ENCODE assay signal across 2 cellular contexts in the genomic region with DNA sequence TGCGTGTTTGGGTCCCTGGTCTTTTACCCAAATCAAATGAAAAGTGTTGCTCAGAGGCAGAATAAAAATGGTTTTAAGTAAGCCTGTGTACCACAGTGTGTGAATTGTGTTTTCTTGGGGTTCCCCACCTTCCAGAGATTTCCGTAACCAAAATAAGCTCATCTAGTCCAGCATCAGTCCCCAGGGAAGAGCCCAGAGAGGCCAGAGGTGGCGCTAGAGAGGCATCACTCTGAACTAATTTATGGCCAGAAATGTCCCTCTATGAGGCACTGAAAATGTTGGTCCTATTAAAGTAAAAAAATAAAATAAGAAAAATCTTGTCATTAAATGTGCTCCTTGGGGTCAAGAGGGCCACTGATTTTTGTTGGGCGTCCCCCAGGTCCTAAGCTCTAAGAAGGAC.
TF ChIP-seq lines count a peak whose summit lies in the region.

No MANE protein-coding gene starts in this region.

TF ChIP-seq in HCT116, 20 proteins besides CTCF, POLR2A, EP300 and RAD21:
- TF ChIP-seq EGR1 (IDR thresholded peaks at IDR 0.05; ENCODE audit: low read depth) (no peak), POLR2AphosphoS5 (IDR thresholded peaks at IDR 0.05; ENCODE audit: low read depth, low read length) (no peak), SRF (IDR thresholded peaks at IDR 0.05; ENCODE audit: low read depth) (no peak), SP1 (IDR thresholded peaks at IDR 0.05; ENCODE audit: low read depth) (no peak), EZH2 (IDR thresholded peaks at IDR 0.05) (no peak), ZFX (IDR thresholded peaks at IDR 0.05) (no peak), JUND (IDR thresholded peaks at IDR 0.05) (no peak), CEBPB (IDR thresholded peaks at IDR 0.05; ENCODE audit: low read depth) (no peak), CBX3 (IDR thresholded peaks at IDR 0.05; ENCODE audit: low read depth) (no peak), EZH2phosphoT487 (IDR thresholded peaks at IDR 0.05; ENCODE audit: borderline replicate concordance) (no peak), ELF1 (IDR thresholded peaks at IDR 0.05; ENCODE audit: borderline replicate concordance, low read depth) (no peak), ZNF274 (IDR thresholded peaks at IDR 0.05; ENCODE audit: low read depth, low read length) (no peak), TCF7L2 (IDR thresholded peaks at IDR 0.05; ENCODE audit: borderline replicate concordance, extremely low read depth, insufficient read depth, insufficient read length) (no peak)
- TF ChIP-seq, protein P1, sequence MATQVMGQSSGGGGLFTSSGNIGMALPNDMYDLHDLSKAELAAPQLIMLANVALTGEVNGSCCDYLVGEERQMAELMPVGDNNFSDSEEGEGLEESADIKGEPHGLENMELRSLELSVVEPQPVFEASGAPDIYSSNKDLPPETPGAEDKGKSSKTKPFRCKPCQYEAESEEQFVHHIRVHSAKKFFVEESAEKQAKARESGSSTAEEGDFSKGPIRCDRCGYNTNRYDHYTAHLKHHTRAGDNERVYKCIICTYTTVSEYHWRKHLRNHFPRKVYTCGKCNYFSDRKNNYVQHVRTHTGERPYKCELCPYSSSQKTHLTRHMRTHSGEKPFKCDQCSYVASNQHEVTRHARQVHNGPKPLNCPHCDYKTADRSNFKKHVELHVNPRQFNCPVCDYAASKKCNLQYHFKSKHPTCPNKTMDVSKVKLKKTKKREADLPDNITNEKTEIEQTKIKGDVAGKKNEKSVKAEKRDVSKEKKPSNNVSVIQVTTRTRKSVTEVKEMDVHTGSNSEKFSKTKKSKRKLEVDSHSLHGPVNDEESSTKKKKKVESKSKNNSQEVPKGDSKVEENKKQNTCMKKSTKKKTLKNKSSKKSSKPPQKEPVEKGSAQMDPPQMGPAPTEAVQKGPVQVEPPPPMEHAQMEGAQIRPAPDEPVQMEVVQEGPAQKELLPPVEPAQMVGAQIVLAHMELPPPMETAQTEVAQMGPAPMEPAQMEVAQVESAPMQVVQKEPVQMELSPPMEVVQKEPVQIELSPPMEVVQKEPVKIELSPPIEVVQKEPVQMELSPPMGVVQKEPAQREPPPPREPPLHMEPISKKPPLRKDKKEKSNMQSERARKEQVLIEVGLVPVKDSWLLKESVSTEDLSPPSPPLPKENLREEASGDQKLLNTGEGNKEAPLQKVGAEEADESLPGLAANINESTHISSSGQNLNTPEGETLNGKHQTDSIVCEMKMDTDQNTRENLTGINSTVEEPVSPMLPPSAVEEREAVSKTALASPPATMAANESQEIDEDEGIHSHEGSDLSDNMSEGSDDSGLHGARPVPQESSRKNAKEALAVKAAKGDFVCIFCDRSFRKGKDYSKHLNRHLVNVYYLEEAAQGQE (IDR thresholded peaks at IDR 0.05; ENCODE audit: low read depth), result no peak
- TF ChIP-seq, protein P2, sequence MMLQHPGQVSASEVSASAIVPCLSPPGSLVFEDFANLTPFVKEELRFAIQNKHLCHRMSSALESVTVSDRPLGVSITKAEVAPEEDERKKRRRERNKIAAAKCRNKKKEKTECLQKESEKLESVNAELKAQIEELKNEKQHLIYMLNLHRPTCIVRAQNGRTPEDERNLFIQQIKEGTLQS (IDR thresholded peaks at IDR 0.05), result no peak
- TF ChIP-seq, protein P3, sequence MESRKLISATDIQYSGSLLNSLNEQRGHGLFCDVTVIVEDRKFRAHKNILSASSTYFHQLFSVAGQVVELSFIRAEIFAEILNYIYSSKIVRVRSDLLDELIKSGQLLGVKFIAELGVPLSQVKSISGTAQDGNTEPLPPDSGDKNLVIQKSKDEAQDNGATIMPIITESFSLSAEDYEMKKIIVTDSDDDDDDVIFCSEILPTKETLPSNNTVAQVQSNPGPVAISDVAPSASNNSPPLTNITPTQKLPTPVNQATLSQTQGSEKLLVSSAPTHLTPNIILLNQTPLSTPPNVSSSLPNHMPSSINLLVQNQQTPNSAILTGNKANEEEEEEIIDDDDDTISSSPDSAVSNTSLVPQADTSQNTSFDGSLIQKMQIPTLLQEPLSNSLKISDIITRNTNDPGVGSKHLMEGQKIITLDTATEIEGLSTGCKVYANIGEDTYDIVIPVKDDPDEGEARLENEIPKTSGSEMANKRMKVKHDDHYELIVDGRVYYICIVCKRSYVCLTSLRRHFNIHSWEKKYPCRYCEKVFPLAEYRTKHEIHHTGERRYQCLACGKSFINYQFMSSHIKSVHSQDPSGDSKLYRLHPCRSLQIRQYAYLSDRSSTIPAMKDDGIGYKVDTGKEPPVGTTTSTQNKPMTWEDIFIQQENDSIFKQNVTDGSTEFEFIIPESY (IDR thresholded peaks at IDR 0.05; ENCODE audit: extremely low read depth, insufficient replicate concordance, low read length), result no peak

TF ChIP-seq in GM12878, 131 proteins besides CTCF, POLR2A, EP300 and RAD21:
- TF ChIP-seq, protein P4, sequence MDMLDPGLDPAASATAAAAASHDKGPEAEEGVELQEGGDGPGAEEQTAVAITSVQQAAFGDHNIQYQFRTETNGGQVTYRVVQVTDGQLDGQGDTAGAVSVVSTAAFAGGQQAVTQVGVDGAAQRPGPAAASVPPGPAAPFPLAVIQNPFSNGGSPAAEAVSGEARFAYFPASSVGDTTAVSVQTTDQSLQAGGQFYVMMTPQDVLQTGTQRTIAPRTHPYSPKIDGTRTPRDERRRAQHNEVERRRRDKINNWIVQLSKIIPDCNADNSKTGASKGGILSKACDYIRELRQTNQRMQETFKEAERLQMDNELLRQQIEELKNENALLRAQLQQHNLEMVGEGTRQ (IDR thresholded peaks at IDR 0.05; ENCODE audit: borderline replicate concordance, low read depth, low read length), result no peak
- TF ChIP-seq ZNF207 (IDR thresholded peaks at IDR 0.05; ENCODE audit: borderline replicate concordance) (no peak), PML (IDR thresholded peaks at IDR 0.05; ENCODE audit: low read length) (no peak), JUNB (IDR thresholded peaks at IDR 0.05) (no peak), BACH1 (IDR thresholded peaks at IDR 0.05; ENCODE audit: borderline replicate concordance) (no peak), KDM1A (IDR thresholded peaks at IDR 0.05; ENCODE audit: borderline replicate concordance) (no peak), IKZF2 (IDR thresholded peaks at IDR 0.05) (no peak), POLR2AphosphoS5 (IDR thresholded peaks at IDR 0.05; ENCODE audit: low read length) (no peak), MXI1 (IDR thresholded peaks at IDR 0.05; ENCODE audit: low read depth, low read length) (no peak), MYC (IDR thresholded peaks at IDR 0.05; ENCODE audit: insufficient read depth, insufficient read length, insufficient replicate concordance, low read length, severe bottlenecking) (no peak), FOXK2 (IDR thresholded peaks at IDR 0.05) (no peak), ATF7 (IDR thresholded peaks at IDR 0.05; ENCODE audit: low read depth) (no peak), PAX8 (IDR thresholded peaks at IDR 0.05) (no peak), ZSCAN29 (IDR thresholded peaks at IDR 0.05) (no peak)
- TF ChIP-seq, protein P5, sequence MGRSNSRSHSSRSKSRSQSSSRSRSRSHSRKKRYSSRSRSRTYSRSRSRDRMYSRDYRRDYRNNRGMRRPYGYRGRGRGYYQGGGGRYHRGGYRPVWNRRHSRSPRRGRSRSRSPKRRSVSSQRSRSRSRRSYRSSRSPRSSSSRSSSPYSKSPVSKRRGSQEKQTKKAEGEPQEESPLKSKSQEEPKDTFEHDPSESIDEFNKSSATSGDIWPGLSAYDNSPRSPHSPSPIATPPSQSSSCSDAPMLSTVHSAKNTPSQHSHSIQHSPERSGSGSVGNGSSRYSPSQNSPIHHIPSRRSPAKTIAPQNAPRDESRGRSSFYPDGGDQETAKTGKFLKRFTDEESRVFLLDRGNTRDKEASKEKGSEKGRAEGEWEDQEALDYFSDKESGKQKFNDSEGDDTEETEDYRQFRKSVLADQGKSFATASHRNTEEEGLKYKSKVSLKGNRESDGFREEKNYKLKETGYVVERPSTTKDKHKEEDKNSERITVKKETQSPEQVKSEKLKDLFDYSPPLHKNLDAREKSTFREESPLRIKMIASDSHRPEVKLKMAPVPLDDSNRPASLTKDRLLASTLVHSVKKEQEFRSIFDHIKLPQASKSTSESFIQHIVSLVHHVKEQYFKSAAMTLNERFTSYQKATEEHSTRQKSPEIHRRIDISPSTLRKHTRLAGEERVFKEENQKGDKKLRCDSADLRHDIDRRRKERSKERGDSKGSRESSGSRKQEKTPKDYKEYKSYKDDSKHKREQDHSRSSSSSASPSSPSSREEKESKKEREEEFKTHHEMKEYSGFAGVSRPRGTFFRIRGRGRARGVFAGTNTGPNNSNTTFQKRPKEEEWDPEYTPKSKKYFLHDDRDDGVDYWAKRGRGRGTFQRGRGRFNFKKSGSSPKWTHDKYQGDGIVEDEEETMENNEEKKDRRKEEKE (IDR thresholded peaks at IDR 0.05), result no peak
- TF ChIP-seq, protein P6, sequence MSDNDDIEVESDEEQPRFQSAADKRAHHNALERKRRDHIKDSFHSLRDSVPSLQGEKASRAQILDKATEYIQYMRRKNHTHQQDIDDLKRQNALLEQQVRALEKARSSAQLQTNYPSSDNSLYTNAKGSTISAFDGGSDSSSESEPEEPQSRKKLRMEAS (IDR thresholded peaks at IDR 0.05; ENCODE audit: low read depth, low read length), result no peak
- TF ChIP-seq, protein P7, sequence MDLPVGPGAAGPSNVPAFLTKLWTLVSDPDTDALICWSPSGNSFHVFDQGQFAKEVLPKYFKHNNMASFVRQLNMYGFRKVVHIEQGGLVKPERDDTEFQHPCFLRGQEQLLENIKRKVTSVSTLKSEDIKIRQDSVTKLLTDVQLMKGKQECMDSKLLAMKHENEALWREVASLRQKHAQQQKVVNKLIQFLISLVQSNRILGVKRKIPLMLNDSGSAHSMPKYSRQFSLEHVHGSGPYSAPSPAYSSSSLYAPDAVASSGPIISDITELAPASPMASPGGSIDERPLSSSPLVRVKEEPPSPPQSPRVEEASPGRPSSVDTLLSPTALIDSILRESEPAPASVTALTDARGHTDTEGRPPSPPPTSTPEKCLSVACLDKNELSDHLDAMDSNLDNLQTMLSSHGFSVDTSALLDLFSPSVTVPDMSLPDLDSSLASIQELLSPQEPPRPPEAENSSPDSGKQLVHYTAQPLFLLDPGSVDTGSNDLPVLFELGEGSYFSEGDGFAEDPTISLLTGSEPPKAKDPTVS (IDR thresholded peaks at IDR 0.05; ENCODE audit: low read depth, low read length), result no peak
- TF ChIP-seq, protein P8, sequence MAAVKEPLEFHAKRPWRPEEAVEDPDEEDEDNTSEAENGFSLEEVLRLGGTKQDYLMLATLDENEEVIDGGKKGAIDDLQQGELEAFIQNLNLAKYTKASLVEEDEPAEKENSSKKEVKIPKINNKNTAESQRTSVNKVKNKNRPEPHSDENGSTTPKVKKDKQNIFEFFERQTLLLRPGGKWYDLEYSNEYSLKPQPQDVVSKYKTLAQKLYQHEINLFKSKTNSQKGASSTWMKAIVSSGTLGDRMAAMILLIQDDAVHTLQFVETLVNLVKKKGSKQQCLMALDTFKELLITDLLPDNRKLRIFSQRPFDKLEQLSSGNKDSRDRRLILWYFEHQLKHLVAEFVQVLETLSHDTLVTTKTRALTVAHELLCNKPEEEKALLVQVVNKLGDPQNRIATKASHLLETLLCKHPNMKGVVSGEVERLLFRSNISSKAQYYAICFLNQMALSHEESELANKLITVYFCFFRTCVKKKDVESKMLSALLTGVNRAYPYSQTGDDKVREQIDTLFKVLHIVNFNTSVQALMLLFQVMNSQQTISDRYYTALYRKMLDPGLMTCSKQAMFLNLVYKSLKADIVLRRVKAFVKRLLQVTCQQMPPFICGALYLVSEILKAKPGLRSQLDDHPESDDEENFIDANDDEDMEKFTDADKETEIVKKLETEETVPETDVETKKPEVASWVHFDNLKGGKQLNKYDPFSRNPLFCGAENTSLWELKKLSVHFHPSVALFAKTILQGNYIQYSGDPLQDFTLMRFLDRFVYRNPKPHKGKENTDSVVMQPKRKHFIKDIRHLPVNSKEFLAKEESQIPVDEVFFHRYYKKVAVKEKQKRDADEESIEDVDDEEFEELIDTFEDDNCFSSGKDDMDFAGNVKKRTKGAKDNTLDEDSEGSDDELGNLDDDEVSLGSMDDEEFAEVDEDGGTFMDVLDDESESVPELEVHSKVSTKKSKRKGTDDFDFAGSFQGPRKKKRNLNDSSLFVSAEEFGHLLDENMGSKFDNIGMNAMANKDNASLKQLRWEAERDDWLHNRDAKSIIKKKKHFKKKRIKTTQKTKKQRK (IDR thresholded peaks at IDR 0.05; ENCODE audit: low read depth, low read length), result no peak
- TF ChIP-seq, protein P9, sequence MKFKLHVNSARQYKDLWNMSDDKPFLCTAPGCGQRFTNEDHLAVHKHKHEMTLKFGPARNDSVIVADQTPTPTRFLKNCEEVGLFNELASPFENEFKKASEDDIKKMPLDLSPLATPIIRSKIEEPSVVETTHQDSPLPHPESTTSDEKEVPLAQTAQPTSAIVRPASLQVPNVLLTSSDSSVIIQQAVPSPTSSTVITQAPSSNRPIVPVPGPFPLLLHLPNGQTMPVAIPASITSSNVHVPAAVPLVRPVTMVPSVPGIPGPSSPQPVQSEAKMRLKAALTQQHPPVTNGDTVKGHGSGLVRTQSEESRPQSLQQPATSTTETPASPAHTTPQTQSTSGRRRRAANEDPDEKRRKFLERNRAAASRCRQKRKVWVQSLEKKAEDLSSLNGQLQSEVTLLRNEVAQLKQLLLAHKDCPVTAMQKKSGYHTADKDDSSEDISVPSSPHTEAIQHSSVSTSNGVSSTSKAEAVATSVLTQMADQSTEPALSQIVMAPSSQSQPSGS (IDR thresholded peaks at IDR 0.05; ENCODE audit: low read length), result no peak
